ENCODE assay signal across 14 cellular contexts in genomic region chr20:36854343-36855240, GRCh38. TPM values are rescaled to one million over a fixed set of nuclear protein-coding genes. Genes with fewer than 3 reads are reported as not detected.
DNase-seq lines count a peak whose midpoint lies in the region; ATAC-seq, FAIRE-seq and TF ChIP-seq lines count a peak whose summit lies in the region.
"Had no signal": no experiment of that assay in that cellular context is flagged by ENCODE, and none has a peak within 500 bp of the region (broad histone marks: within the 10 kb centered on the region; RNA-seq: fewer than 3 reads in every experiment).

No MANE protein-coding gene starts in this region.

- H3K79me2 ChIP-seq in GM23338 (replicated peaks; ENCODE audit: insufficient read depth), result peaks cover 33% of the 10 kb centered on the region
- H3K79me2 ChIP-seq in astrocyte (ENCODE audit: insufficient read depth, low read length), result peaks cover 98% of the 10 kb centered on the region

- DNase-seq in GM23338 (ENCODE audit: low spot score), result no peak
- no peak for DNase-seq in astrocyte (ENCODE audit: low read depth)
- no peak for DNase-seq in stimulated activated naive B cell treated with anti-CD40 and anti-IgM and Interleukin-4, amounts not matched to agents 10 μg/mL and 1 μg/mL and 100 μg/mL, for 72 hours
- DNase-seq in globus pallidus (ENCODE audit: low spot score), result no peak
- DNase-seq in activated gamma-delta T cell (lab: John Stamatoyannopoulos, UW), result no peak
- DNase-seq: KBM-7; NCI-H524 treated with DMSO at 0.1 percent for 48 hours; stimulated activated CD4-positive, alpha-beta T cell treated with anti-CD3 and anti-CD28 coated beads, Interleukin-4, amount 100 ng/mL, for 24 hours had no signal

- H3K9me3 Mint-ChIP-seq in GM23338, result peaks cover 14% of the 10 kb centered on the region
- no peaks in the 10 kb centered on the region for H3K9me3 Mint-ChIP-seq in astrocyte (ENCODE audit: unreplicated experiment)
- H3K9me3 Mint-ChIP-seq in stimulated activated naive B cell treated with anti-CD40 and anti-IgM and Interleukin-4, amounts not matched to agents 10 μg/mL and 1 μg/mL and 100 μg/mL, for 72 hours, result no peaks in the 10 kb centered on the region
- H3K9me3 Mint-ChIP-seq: central memory CD8-positive, alpha-beta T cell had no signal

- H3K4me2 ChIP-seq in GM23338 (no peak overlapping the region), astrocyte (ENCODE audit: low read length) (peak overlapping the region; percentile 14)

- H4K20me1 ChIP-seq in GM23338 (replicated peaks; ENCODE audit: insufficient read depth), result no peaks in the 10 kb centered on the region; the same call in 1 of the 2 replicates
- H4K20me1 ChIP-seq in astrocyte (ENCODE audit: insufficient read depth, low read length), result peaks cover 73% of the 10 kb centered on the region

- H3K36me3 ChIP-seq in GM23338 (ENCODE audit: insufficient read depth), result 0 out of 2 replicates have a peak, but pooled peaks cover 3% of the 10 kb centered on the region
- no peaks in the 10 kb centered on the region for H3K36me3 ChIP-seq in astrocyte (ENCODE audit: insufficient read depth, low read length)

- ATAC-seq in GM23338, result peak; percentile 60
- ATAC-seq in stimulated activated naive B cell treated with anti-CD40 and anti-IgM and Interleukin-4, amounts not matched to agents 10 μg/mL and 1 μg/mL and 100 μg/mL, for 72 hours (replicated peaks), result no peak
- no peak for ATAC-seq in HG02642 (IDR thresholded peaks at IDR 0.05; ENCODE audit: poor library complexity, unreplicated experiment)
- no peak for ATAC-seq in HG02973 (IDR thresholded peaks at IDR 0.05; ENCODE audit: unreplicated experiment)

- H3K36me3 Mint-ChIP-seq in GM23338 (ENCODE audit: low read depth) (peaks cover 18% of the 10 kb centered on the region), astrocyte (ENCODE audit: low read depth, unreplicated experiment) (peaks cover 11% of the 10 kb centered on the region)
- H3K36me3 Mint-ChIP-seq in stimulated activated naive B cell treated with anti-CD40 and anti-IgM and Interleukin-4, amounts not matched to agents 10 μg/mL and 1 μg/mL and 100 μg/mL, for 72 hours, result peaks cover 5 to 25% of the 10 kb centered on the region in 2 donors

- H3K27me3 Mint-ChIP-seq in GM23338 (ENCODE audit: insufficient read depth, low read depth, poor library complexity) (peaks cover 15% of the 10 kb centered on the region), astrocyte (ENCODE audit: low read depth, unreplicated experiment) (no peaks in the 10 kb centered on the region)
- H3K27me3 Mint-ChIP-seq in stimulated activated naive B cell treated with anti-CD40 and anti-IgM and Interleukin-4, amounts not matched to agents 10 μg/mL and 1 μg/mL and 100 μg/mL, for 72 hours, result no peaks in the 10 kb centered on the region
- H3K27me3 Mint-ChIP-seq: central memory CD8-positive, alpha-beta T cell had no signal

- H3K4me3 ChIP-seq in GM23338 (no peak overlapping the region), astrocyte (ENCODE audit: insufficient read depth, low read depth, low read length) (no peak overlapping the region)

- H3K9me3 ChIP-seq in astrocyte (ENCODE audit: insufficient read depth, low read depth, low read length), result no peaks in the 10 kb centered on the region

- no peak overlapping the region for H2AFZ ChIP-seq in GM23338
- no peak overlapping the region for H2AFZ ChIP-seq in astrocyte (ENCODE audit: low read depth, low read length)

- H3F3A ChIP-seq in GM23338 (replicated peaks; ENCODE audit: low read depth), result no peaks in the 10 kb centered on the region

- no peak overlapping the region for H3K9ac ChIP-seq in astrocyte (ENCODE audit: low read length)

- H3K27ac Mint-ChIP-seq in GM23338 (no peak overlapping the region), astrocyte (ENCODE audit: unreplicated experiment) (no peak overlapping the region)
- peak overlapping the region; percentile 62 for H3K27ac Mint-ChIP-seq in stimulated activated naive B cell treated with anti-CD40 and anti-IgM and Interleukin-4, amounts not matched to agents 10 μg/mL and 1 μg/mL and 100 μg/mL, for 72 hours

- no peaks in the 10 kb centered on the region for H3K9me2 ChIP-seq in GM23338 (ENCODE audit: insufficient read depth)

- no peak for FAIRE-seq in astrocyte (lab: Jason Lieb, UNC)

- TF ChIP-seq CTCF in GM23338 (conservative IDR thresholded peaks at IDR 0.05; ENCODE audit: low read depth in 2 of 2) (no peak), astrocyte (IDR thresholded peaks at IDR 0.05; ENCODE audit: insufficient read depth, low read depth, low read length) (no peak)

- H3K4me3 Mint-ChIP-seq in GM23338 (no peak overlapping the region), astrocyte (ENCODE audit: unreplicated experiment) (no peak overlapping the region)
- no peak overlapping the region for H3K4me3 Mint-ChIP-seq in stimulated activated naive B cell treated with anti-CD40 and anti-IgM and Interleukin-4, amounts not matched to agents 10 μg/mL and 1 μg/mL and 100 μg/mL, for 72 hours
- H3K4me3 Mint-ChIP-seq: CD14-positive monocyte; central memory CD8-positive, alpha-beta T cell had no signal

- H3K27ac ChIP-seq in GM23338 (ENCODE audit: low read depth) (no peak overlapping the region), astrocyte (ENCODE audit: low read depth, low read length) (no peak overlapping the region), layer of hippocampus (ENCODE audit: low read depth, low read length) (peak overlapping the region; percentile 84)

- no peaks in the 10 kb centered on the region for H3K4me1 ChIP-seq in GM23338 (ENCODE audit: insufficient read depth)
- peaks cover 43% of the 10 kb centered on the region for H3K4me1 ChIP-seq in astrocyte (ENCODE audit: insufficient read depth, low read length)

- peaks cover 27% of the 10 kb centered on the region for H3K4me1 Mint-ChIP-seq in GM23338
- H3K4me1 Mint-ChIP-seq in astrocyte (ENCODE audit: low read depth, unreplicated experiment), result peaks cover 28% of the 10 kb centered on the region
- peaks cover 58 to 80% of the 10 kb centered on the region in 2 donors for H3K4me1 Mint-ChIP-seq in stimulated activated naive B cell treated with anti-CD40 and anti-IgM and Interleukin-4, amounts not matched to agents 10 μg/mL and 1 μg/mL and 100 μg/mL, for 72 hours

- H3K27me3 ChIP-seq in GM23338 (ENCODE audit: insufficient read depth) (no peaks in the 10 kb centered on the region), astrocyte (ENCODE audit: insufficient read depth, low read length) (no peaks in the 10 kb centered on the region), layer of hippocampus (ENCODE audit: control insufficient read depth, insufficient read depth, low read length) (no peaks in the 10 kb centered on the region)

TF ChIP-seq in GM23338, 12 proteins besides CTCF, POLR2A, EP300 and RAD21 (continues in another document):
- TF ChIP-seq STAT1 (IDR thresholded peaks at IDR 0.05; ENCODE audit: unreplicated experiment), result no peak
- no peak for TF ChIP-seq JUNB (IDR thresholded peaks at IDR 0.05; ENCODE audit: unreplicated experiment)
- TF ChIP-seq ZNF331 (CRISPR knock-in tag; IDR thresholded peaks at IDR 0.05; ENCODE audit: low read depth), result no peak
- TF ChIP-seq ZNF114 (CRISPR knock-in tag; IDR thresholded peaks at IDR 0.05), result no peak
- TF ChIP-seq CREB1 (CRISPR knock-in tag; IDR thresholded peaks at IDR 0.05; ENCODE audit: low read depth), result no peak
- no peak for TF ChIP-seq EZH2phosphoT487 (IDR thresholded peaks at IDR 0.05; ENCODE audit: unreplicated experiment)
- no peak for TF ChIP-seq EZH2 (IDR thresholded peaks at IDR 0.05; ENCODE audit: low read depth, unreplicated experiment)

RNA-seq across cellular contexts. Expression of gene TLDC2, which starts 21.3 kb away (rescaled TPM):
- total RNA-seq in GM23338 (2014; rRNA removed; shearing (Covaris generic)), result 0.38 and 0.85 TPM in 2 replicates
- polyA plus RNA-seq in GM23338 (2016; fragmentation: Nextera tagmentation; extraction: Ambion mirVana), result 0.16 and 0.28 TPM in 2 replicates
- not detected in 2 replicates for total RNA-seq in astrocyte
- polyA plus RNA-seq: CD14-positive monocyte, neural cell had no signal
